ENCODE assay signal across 1 cellular context in the genomic region with DNA sequence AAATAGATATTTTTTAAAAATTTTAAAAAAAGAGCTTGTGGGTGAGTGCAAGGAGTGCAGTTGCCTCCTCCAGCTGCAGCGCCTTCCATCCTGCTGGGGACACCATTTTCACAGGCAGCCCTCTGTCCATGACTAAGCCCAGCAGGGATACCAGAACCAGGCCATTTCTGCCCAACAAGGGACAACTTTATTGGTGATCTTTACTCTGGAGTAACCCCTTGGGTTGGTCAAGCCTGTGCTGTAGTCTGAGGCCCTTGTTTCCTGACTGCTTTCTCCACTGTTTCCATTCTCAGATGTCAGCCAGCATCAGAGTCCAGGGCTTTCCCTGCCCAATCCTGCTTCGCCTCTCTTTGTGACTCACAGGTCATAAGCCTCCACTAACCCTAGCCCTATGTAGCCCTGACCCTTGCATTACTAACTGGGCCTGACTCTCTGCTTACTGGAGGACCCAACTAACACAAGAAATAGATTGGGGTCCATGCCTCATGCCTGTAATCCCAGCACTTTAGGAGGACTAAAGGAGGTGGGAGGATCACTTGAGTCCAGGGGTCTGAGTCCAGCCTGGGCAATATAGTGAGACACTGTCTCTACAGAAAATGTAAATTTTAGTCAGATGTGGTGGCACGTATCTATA.
A peak's percentile ranks its signal among the peaks of the same experiment; 100 is the strongest.
TF ChIP-seq lines count a peak whose summit lies in the region.

No MANE protein-coding gene starts in this region.

TF ChIP-seq in HepG2, 621 proteins besides CTCF, POLR2A, EP300 and RAD21 (continued from another document and continues in another):
- TF ChIP-seq, protein P1, sequence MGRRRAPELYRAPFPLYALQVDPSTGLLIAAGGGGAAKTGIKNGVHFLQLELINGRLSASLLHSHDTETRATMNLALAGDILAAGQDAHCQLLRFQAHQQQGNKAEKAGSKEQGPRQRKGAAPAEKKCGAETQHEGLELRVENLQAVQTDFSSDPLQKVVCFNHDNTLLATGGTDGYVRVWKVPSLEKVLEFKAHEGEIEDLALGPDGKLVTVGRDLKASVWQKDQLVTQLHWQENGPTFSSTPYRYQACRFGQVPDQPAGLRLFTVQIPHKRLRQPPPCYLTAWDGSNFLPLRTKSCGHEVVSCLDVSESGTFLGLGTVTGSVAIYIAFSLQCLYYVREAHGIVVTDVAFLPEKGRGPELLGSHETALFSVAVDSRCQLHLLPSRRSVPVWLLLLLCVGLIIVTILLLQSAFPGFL (CRISPR knock-in tag; IDR thresholded peaks at IDR 0.05): no peak
- TF ChIP-seq, protein P2, sequence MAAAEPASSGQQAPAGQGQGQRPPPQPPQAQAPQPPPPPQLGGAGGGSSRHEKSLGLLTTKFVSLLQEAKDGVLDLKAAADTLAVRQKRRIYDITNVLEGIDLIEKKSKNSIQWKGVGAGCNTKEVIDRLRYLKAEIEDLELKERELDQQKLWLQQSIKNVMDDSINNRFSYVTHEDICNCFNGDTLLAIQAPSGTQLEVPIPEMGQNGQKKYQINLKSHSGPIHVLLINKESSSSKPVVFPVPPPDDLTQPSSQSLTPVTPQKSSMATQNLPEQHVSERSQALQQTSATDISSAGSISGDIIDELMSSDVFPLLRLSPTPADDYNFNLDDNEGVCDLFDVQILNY (CRISPR knock-in tag; conservative IDR thresholded peaks at IDR 0.05): no peak
- TF ChIP-seq, protein P3, sequence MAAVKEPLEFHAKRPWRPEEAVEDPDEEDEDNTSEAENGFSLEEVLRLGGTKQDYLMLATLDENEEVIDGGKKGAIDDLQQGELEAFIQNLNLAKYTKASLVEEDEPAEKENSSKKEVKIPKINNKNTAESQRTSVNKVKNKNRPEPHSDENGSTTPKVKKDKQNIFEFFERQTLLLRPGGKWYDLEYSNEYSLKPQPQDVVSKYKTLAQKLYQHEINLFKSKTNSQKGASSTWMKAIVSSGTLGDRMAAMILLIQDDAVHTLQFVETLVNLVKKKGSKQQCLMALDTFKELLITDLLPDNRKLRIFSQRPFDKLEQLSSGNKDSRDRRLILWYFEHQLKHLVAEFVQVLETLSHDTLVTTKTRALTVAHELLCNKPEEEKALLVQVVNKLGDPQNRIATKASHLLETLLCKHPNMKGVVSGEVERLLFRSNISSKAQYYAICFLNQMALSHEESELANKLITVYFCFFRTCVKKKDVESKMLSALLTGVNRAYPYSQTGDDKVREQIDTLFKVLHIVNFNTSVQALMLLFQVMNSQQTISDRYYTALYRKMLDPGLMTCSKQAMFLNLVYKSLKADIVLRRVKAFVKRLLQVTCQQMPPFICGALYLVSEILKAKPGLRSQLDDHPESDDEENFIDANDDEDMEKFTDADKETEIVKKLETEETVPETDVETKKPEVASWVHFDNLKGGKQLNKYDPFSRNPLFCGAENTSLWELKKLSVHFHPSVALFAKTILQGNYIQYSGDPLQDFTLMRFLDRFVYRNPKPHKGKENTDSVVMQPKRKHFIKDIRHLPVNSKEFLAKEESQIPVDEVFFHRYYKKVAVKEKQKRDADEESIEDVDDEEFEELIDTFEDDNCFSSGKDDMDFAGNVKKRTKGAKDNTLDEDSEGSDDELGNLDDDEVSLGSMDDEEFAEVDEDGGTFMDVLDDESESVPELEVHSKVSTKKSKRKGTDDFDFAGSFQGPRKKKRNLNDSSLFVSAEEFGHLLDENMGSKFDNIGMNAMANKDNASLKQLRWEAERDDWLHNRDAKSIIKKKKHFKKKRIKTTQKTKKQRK (IDR thresholded peaks at IDR 0.05; ENCODE audit: low read length): no peak
- no peak for TF ChIP-seq ZNF558 (CRISPR knock-in tag; IDR thresholded peaks at IDR 0.05; ENCODE audit: borderline replicate concordance)
- no peak for TF ChIP-seq DNMT1 (CRISPR knock-in tag; IDR thresholded peaks at IDR 0.05)
- no peak for TF ChIP-seq NCOR1 (IDR thresholded peaks at IDR 0.05; ENCODE audit: borderline replicate concordance, low read length)
- TF ChIP-seq, protein P4, sequence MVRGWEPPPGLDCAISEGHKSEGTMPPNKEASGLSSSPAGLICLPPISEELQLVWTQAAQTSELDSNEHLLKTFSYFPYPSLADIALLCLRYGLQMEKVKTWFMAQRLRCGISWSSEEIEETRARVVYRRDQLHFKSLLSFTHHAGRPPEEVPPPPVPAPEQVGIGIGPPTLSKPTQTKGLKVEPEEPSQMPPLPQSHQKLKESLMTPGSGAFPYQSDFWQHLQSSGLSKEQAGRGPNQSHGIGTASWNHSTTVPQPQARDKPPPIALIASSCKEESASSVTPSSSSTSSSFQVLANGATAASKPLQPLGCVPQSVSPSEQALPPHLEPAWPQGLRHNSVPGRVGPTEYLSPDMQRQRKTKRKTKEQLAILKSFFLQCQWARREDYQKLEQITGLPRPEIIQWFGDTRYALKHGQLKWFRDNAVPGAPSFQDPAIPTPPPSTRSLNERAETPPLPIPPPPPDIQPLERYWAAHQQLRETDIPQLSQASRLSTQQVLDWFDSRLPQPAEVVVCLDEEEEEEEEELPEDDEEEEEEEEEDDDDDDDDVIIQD (CRISPR knock-in tag; IDR thresholded peaks at IDR 0.05; ENCODE audit: low read depth): peak; percentile 23; the same call in 1 of the 2 replicates
- peak; percentile 20; the same call in 1 of the 2 replicates for TF ChIP-seq ZNF263 (CRISPR knock-in tag; IDR thresholded peaks at IDR 0.05)
- TF ChIP-seq STAT5B (CRISPR knock-in tag; IDR thresholded peaks at IDR 0.05): no peak
- no peak for TF ChIP-seq WIZ (CRISPR knock-in tag; IDR thresholded peaks at IDR 0.05)
- TF ChIP-seq ZNF337 (CRISPR knock-in tag; IDR thresholded peaks at IDR 0.05; ENCODE audit: borderline replicate concordance, low read depth): no peak
- no peak for TF ChIP-seq ZBTB42 (CRISPR knock-in tag; IDR thresholded peaks at IDR 0.05)
- TF ChIP-seq EEA1 (CRISPR knock-in tag; IDR thresholded peaks at IDR 0.05; ENCODE audit: borderline replicate concordance): no peak
- TF ChIP-seq ZFP37 (CRISPR knock-in tag; IDR thresholded peaks at IDR 0.05; ENCODE audit: borderline replicate concordance): no peak
- peak; percentile 36; the same call in 1 of the 2 replicates for TF ChIP-seq FOXA3 (CRISPR knock-in tag; IDR thresholded peaks at IDR 0.05)
- no peak for TF ChIP-seq CREB1 (IDR thresholded peaks at IDR 0.05)
- TF ChIP-seq CREB1 (CRISPR knock-in tag; IDR thresholded peaks at IDR 0.05): peak; percentile 50
- no peak for TF ChIP-seq YEATS4 (CRISPR knock-in tag; IDR thresholded peaks at IDR 0.05; ENCODE audit: borderline replicate concordance)
- no peak for TF ChIP-seq ZNF678 (CRISPR knock-in tag; IDR thresholded peaks at IDR 0.05)
- TF ChIP-seq IKZF4 (CRISPR knock-in tag; IDR thresholded peaks at IDR 0.05; ENCODE audit: borderline replicate concordance, low read depth, not compliant biosample characterization): no peak
- TF ChIP-seq PHB2 (IDR thresholded peaks at IDR 0.05; ENCODE audit: partially characterized antibody): no peak
- TF ChIP-seq KLF15 (CRISPR knock-in tag; IDR thresholded peaks at IDR 0.05; ENCODE audit: borderline replicate concordance): no peak
- no peak for TF ChIP-seq ZNF792 (CRISPR knock-in tag; IDR thresholded peaks at IDR 0.05)
- TF ChIP-seq ZNF121 (CRISPR knock-in tag; IDR thresholded peaks at IDR 0.05): peak; percentile 95
- no peak for TF ChIP-seq NR2F2 (IDR thresholded peaks at IDR 0.05; ENCODE audit: borderline replicate concordance, low read depth)
- TF ChIP-seq TEAD3 (CRISPR knock-in tag; optimal IDR thresholded peaks at IDR 0.05; ENCODE audit: borderline replicate concordance): peak; percentile 8
- TF ChIP-seq, protein P5, sequence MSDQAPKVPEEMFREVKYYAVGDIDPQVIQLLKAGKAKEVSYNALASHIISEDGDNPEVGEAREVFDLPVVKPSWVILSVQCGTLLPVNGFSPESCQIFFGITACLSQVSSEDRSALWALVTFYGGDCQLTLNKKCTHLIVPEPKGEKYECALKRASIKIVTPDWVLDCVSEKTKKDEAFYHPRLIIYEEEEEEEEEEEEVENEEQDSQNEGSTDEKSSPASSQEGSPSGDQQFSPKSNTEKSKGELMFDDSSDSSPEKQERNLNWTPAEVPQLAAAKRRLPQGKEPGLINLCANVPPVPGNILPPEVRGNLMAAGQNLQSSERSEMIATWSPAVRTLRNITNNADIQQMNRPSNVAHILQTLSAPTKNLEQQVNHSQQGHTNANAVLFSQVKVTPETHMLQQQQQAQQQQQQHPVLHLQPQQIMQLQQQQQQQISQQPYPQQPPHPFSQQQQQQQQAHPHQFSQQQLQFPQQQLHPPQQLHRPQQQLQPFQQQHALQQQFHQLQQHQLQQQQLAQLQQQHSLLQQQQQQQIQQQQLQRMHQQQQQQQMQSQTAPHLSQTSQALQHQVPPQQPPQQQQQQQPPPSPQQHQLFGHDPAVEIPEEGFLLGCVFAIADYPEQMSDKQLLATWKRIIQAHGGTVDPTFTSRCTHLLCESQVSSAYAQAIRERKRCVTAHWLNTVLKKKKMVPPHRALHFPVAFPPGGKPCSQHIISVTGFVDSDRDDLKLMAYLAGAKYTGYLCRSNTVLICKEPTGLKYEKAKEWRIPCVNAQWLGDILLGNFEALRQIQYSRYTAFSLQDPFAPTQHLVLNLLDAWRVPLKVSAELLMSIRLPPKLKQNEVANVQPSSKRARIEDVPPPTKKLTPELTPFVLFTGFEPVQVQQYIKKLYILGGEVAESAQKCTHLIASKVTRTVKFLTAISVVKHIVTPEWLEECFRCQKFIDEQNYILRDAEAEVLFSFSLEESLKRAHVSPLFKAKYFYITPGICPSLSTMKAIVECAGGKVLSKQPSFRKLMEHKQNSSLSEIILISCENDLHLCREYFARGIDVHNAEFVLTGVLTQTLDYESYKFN (CRISPR knock-in tag; conservative IDR thresholded peaks at IDR 0.05): 0 out of 2 replicates have a peak, but pooled peaks have one; percentile 13
- TF ChIP-seq HNF4G (IDR thresholded peaks at IDR 0.05; ENCODE audit: borderline replicate concordance, low read depth, low read length): no peak
- TF ChIP-seq HNF4G (CRISPR knock-in tag; IDR thresholded peaks at IDR 0.05; ENCODE audit: borderline replicate concordance, low read depth): no peak
- TF ChIP-seq ZNF660 (CRISPR knock-in tag; IDR thresholded peaks at IDR 0.05; ENCODE audit: borderline replicate concordance, low read depth): no peak
- TF ChIP-seq MTA1 (CRISPR knock-in tag; IDR thresholded peaks at IDR 0.05; ENCODE audit: borderline replicate concordance): no peak
- TF ChIP-seq HDAC1 (CRISPR knock-in tag; IDR thresholded peaks at IDR 0.05): no peak
- TF ChIP-seq ATF1 (CRISPR knock-in tag; IDR thresholded peaks at IDR 0.05): no peak; the same call in 1 of the 2 replicates
- TF ChIP-seq, protein P6, sequence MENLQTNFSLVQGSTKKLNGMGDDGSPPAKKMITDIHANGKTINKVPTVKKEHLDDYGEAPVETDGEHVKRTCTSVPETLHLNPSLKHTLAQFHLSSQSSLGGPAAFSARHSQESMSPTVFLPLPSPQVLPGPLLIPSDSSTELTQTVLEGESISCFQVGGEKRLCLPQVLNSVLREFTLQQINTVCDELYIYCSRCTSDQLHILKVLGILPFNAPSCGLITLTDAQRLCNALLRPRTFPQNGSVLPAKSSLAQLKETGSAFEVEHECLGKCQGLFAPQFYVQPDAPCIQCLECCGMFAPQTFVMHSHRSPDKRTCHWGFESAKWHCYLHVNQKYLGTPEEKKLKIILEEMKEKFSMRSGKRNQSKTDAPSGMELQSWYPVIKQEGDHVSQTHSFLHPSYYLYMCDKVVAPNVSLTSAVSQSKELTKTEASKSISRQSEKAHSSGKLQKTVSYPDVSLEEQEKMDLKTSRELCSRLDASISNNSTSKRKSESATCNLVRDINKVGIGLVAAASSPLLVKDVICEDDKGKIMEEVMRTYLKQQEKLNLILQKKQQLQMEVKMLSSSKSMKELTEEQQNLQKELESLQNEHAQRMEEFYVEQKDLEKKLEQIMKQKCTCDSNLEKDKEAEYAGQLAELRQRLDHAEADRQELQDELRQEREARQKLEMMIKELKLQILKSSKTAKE (CRISPR knock-in tag; IDR thresholded peaks at IDR 0.05; ENCODE audit: borderline replicate concordance): no peak
- no peak for TF ChIP-seq ZNF350 (CRISPR knock-in tag; IDR thresholded peaks at IDR 0.05; ENCODE audit: borderline replicate concordance, low read depth)
- TF ChIP-seq ZNF781 (CRISPR knock-in tag; IDR thresholded peaks at IDR 0.05; ENCODE audit: borderline replicate concordance, not compliant biosample characterization): no peak
- no peak for TF ChIP-seq TBX2 (CRISPR knock-in tag; IDR thresholded peaks at IDR 0.05; ENCODE audit: borderline replicate concordance)
- no peak for TF ChIP-seq MAFK (conservative IDR thresholded peaks at IDR 0.05 in 1 of 2, IDR thresholded peaks at IDR 0.05 in 1 of 2; ENCODE audit: low read length in 2 of 2)
- TF ChIP-seq, protein P7, sequence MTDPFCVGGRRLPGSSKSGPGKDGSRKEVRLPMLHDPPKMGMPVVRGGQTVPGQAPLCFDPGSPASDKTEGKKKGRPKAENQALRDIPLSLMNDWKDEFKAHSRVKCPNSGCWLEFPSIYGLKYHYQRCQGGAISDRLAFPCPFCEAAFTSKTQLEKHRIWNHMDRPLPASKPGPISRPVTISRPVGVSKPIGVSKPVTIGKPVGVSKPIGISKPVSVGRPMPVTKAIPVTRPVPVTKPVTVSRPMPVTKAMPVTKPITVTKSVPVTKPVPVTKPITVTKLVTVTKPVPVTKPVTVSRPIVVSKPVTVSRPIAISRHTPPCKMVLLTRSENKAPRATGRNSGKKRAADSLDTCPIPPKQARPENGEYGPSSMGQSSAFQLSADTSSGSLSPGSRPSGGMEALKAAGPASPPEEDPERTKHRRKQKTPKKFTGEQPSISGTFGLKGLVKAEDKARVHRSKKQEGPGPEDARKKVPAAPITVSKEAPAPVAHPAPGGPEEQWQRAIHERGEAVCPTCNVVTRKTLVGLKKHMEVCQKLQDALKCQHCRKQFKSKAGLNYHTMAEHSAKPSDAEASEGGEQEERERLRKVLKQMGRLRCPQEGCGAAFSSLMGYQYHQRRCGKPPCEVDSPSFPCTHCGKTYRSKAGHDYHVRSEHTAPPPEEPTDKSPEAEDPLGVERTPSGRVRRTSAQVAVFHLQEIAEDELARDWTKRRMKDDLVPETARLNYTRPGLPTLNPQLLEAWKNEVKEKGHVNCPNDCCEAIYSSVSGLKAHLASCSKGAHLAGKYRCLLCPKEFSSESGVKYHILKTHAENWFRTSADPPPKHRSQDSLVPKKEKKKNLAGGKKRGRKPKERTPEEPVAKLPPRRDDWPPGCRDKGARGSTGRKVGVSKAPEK (CRISPR knock-in tag; IDR thresholded peaks at IDR 0.05; ENCODE audit: borderline replicate concordance): no peak
- TF ChIP-seq PHF21A (CRISPR knock-in tag; IDR thresholded peaks at IDR 0.05): no peak; the same call in 1 of the 2 replicates
- TF ChIP-seq, protein P8, sequence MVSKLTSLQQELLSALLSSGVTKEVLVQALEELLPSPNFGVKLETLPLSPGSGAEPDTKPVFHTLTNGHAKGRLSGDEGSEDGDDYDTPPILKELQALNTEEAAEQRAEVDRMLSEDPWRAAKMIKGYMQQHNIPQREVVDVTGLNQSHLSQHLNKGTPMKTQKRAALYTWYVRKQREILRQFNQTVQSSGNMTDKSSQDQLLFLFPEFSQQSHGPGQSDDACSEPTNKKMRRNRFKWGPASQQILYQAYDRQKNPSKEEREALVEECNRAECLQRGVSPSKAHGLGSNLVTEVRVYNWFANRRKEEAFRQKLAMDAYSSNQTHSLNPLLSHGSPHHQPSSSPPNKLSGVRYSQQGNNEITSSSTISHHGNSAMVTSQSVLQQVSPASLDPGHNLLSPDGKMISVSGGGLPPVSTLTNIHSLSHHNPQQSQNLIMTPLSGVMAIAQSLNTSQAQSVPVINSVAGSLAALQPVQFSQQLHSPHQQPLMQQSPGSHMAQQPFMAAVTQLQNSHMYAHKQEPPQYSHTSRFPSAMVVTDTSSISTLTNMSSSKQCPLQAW (CRISPR knock-in tag; IDR thresholded peaks at IDR 0.05): peak; percentile 76
- TF ChIP-seq, protein P9, sequence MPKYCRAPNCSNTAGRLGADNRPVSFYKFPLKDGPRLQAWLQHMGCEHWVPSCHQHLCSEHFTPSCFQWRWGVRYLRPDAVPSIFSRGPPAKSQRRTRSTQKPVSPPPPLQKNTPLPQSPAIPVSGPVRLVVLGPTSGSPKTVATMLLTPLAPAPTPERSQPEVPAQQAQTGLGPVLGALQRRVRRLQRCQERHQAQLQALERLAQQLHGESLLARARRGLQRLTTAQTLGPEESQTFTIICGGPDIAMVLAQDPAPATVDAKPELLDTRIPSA (CRISPR knock-in tag; IDR thresholded peaks at IDR 0.05; ENCODE audit: borderline replicate concordance): no peak
- peak; percentile 44 for TF ChIP-seq ZFY (CRISPR knock-in tag; IDR thresholded peaks at IDR 0.05)
- no peak for TF ChIP-seq SMAD1 (CRISPR knock-in tag; IDR thresholded peaks at IDR 0.05; ENCODE audit: borderline replicate concordance, low read depth)
